In the genomic region with DNA sequence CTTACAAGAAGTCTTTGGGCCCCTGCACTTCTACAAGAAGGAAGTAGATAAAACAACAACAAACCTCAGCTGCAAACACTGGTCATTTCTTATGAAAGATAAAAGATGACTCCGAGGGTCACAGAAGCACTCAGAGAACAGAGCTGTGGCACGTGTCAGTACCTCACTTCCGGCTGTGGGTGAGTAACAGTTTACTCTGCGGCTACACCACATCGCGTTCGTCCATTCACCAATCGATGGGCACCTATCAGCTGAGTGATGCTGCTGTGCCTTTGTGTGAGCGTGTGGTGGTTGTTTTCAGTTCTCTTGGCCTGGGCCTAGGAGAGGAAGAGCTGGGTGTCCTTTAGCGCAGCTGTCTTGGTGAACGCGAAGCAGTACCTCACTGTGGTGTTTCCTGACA, we compare ENCODE assay signal across 1 cellular context.
TF ChIP-seq lines count a peak whose summit lies in the region.

No MANE protein-coding gene starts in this region.

TF ChIP-seq in K562, 482 proteins besides CTCF, POLR2A, EP300 and RAD21 (continued from another document and continues in another):
- TF ChIP-seq CBX1 (IDR thresholded peaks at IDR 0.05; ENCODE audit: low read depth), result no peak
- TF ChIP-seq RNF2 (IDR thresholded peaks at IDR 0.05), result 0 out of 2 replicates have a peak, but pooled peaks have one; percentile 23
- no peak for TF ChIP-seq ZC3H8 (IDR thresholded peaks at IDR 0.05)
- no peak for TF ChIP-seq CC2D1A (IDR thresholded peaks at IDR 0.05)
- 0 out of 2 replicates have a peak, but pooled peaks have one; percentile 18 for TF ChIP-seq ARID1B (IDR thresholded peaks at IDR 0.05)
- TF ChIP-seq, protein P1, sequence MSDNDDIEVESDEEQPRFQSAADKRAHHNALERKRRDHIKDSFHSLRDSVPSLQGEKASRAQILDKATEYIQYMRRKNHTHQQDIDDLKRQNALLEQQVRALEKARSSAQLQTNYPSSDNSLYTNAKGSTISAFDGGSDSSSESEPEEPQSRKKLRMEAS (CRISPR knock-in tag; IDR thresholded peaks at IDR 0.05), result 0 out of 2 replicates have a peak, but pooled peaks have one; percentile 25
- TF ChIP-seq, protein P2, sequence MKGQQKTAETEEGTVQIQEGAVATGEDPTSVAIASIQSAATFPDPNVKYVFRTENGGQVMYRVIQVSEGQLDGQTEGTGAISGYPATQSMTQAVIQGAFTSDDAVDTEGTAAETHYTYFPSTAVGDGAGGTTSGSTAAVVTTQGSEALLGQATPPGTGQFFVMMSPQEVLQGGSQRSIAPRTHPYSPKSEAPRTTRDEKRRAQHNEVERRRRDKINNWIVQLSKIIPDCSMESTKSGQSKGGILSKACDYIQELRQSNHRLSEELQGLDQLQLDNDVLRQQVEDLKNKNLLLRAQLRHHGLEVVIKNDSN (CRISPR knock-in tag; IDR thresholded peaks at IDR 0.05), result 0 out of 2 replicates have a peak, but pooled peaks have one; percentile 41
- TF ChIP-seq TBL1XR1 (IDR thresholded peaks at IDR 0.05; ENCODE audit: low read length in 2 of 2), result no peak
- TF ChIP-seq ZNF696 (CRISPR knock-in tag; conservative IDR thresholded peaks at IDR 0.05), result no peak
- no peak for TF ChIP-seq HMGN3 (IDR thresholded peaks at IDR 0.05; ENCODE audit: borderline replicate concordance, extremely low read depth, insufficient read length, low read depth, low read length)
- no peak for TF ChIP-seq MCM2 (IDR thresholded peaks at IDR 0.05; ENCODE audit: low read depth)
- TF ChIP-seq, protein P3, sequence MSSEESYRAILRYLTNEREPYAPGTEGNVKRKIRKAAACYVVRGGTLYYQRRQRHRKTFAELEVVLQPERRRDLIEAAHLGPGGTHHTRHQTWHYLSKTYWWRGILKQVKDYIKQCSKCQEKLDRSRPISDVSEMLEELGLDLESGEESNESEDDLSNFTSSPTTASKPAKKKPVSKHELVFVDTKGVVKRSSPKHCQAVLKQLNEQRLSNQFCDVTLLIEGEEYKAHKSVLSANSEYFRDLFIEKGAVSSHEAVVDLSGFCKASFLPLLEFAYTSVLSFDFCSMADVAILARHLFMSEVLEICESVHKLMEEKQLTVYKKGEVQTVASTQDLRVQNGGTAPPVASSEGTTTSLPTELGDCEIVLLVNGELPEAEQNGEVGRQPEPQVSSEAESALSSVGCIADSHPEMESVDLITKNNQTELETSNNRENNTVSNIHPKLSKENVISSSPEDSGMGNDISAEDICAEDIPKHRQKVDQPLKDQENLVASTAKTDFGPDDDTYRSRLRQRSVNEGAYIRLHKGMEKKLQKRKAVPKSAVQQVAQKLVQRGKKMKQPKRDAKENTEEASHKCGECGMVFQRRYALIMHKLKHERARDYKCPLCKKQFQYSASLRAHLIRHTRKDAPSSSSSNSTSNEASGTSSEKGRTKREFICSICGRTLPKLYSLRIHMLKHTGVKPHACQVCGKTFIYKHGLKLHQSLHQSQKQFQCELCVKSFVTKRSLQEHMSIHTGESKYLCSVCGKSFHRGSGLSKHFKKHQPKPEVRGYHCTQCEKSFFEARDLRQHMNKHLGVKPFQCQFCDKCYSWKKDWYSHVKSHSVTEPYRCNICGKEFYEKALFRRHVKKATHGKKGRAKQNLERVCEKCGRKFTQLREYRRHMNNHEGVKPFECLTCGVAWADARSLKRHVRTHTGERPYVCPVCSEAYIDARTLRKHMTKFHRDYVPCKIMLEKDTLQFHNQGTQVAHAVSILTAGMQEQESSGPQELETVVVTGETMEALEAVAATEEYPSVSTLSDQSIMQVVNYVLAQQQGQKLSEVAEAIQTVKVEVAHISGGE (CRISPR knock-in tag; IDR thresholded peaks at IDR 0.05), result no peak
- no peak for TF ChIP-seq SRSF3 (IDR thresholded peaks at IDR 0.05; ENCODE audit: insufficient read depth, low read length)
- no peak for TF ChIP-seq EWSR1 (IDR thresholded peaks at IDR 0.05; ENCODE audit: borderline replicate concordance, low read depth, partially characterized antibody)
- peak; percentile 90 for TF ChIP-seq L3MBTL2 (IDR thresholded peaks at IDR 0.05)
- TF ChIP-seq BHLHE40 (IDR thresholded peaks at IDR 0.05; ENCODE audit: low read length), result peak; percentile 82
- peak; percentile 11; the same call in 1 of the 2 replicates for TF ChIP-seq ESRRA (IDR thresholded peaks at IDR 0.05; ENCODE audit: borderline replicate concordance, low read depth)
- no peak for TF ChIP-seq CCNT2 (IDR thresholded peaks at IDR 0.05; ENCODE audit: borderline replicate concordance, extremely low read depth, insufficient read length, low read depth, low read length)
- no peak for TF ChIP-seq ETV6 (IDR thresholded peaks at IDR 0.05; ENCODE audit: borderline replicate concordance in 1 of 2, low read depth in 2 of 2, low read length in 1 of 2)
- TF ChIP-seq ETV6 (CRISPR knock-in tag; IDR thresholded peaks at IDR 0.05; ENCODE audit: borderline replicate concordance), result no peak
- TF ChIP-seq ZNF347 (CRISPR knock-in tag; IDR thresholded peaks at IDR 0.05; ENCODE audit: low read depth), result no peak
- TF ChIP-seq MXI1 (IDR thresholded peaks at IDR 0.05; ENCODE audit: low read depth, low read length), result no peak
- no peak for TF ChIP-seq MBD2 (IDR thresholded peaks at IDR 0.05; ENCODE audit: borderline replicate concordance, low read depth)
- TF ChIP-seq EHMT2 (IDR thresholded peaks at IDR 0.05), result no peak
- no peak for TF ChIP-seq SMARCA5 (IDR thresholded peaks at IDR 0.05)
- TF ChIP-seq POLR3A (IDR thresholded peaks at IDR 0.05; ENCODE audit: borderline replicate concordance, extremely low read depth, insufficient read depth, insufficient read length), result no peak
- TF ChIP-seq, protein P4, sequence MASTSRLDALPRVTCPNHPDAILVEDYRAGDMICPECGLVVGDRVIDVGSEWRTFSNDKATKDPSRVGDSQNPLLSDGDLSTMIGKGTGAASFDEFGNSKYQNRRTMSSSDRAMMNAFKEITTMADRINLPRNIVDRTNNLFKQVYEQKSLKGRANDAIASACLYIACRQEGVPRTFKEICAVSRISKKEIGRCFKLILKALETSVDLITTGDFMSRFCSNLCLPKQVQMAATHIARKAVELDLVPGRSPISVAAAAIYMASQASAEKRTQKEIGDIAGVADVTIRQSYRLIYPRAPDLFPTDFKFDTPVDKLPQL (IDR thresholded peaks at IDR 0.05; ENCODE audit: extremely low read depth, insufficient read length), result no peak
- TF ChIP-seq, protein P5, sequence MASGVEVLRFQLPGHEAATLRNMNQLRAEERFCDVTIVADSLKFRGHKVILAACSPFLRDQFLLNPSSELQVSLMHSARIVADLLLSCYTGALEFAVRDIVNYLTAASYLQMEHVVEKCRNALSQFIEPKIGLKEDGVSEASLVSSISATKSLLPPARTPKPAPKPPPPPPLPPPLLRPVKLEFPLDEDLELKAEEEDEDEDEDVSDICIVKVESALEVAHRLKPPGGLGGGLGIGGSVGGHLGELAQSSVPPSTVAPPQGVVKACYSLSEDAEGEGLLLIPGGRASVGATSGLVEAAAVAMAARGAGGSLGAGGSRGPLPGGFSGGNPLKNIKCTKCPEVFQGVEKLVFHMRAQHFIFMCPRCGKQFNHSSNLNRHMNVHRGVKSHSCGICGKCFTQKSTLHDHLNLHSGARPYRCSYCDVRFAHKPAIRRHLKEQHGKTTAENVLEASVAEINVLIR (CRISPR knock-in tag; IDR thresholded peaks at IDR 0.05), result no peak
- TF ChIP-seq, protein P6, sequence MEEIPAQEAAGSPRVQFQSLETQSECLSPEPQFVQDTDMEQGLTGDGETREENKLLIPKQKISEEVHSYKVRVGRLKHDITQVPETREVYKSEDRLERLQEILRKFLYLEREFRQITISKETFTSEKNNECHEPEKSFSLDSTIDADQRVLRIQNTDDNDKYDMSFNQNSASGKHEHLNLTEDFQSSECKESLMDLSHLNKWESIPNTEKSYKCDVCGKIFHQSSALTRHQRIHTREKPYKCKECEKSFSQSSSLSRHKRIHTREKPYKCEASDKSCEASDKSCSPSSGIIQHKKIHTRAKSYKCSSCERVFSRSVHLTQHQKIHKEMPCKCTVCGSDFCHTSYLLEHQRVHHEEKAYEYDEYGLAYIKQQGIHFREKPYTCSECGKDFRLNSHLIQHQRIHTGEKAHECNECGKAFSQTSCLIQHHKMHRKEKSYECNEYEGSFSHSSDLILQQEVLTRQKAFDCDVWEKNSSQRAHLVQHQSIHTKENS (CRISPR knock-in tag; IDR thresholded peaks at IDR 0.05), result no peak
- no peak for TF ChIP-seq SETDB1 (IDR thresholded peaks at IDR 0.05; ENCODE audit: low read length)
- TF ChIP-seq FOXA1 (IDR thresholded peaks at IDR 0.05; ENCODE audit: borderline replicate concordance), result no peak
- TF ChIP-seq, protein P7, sequence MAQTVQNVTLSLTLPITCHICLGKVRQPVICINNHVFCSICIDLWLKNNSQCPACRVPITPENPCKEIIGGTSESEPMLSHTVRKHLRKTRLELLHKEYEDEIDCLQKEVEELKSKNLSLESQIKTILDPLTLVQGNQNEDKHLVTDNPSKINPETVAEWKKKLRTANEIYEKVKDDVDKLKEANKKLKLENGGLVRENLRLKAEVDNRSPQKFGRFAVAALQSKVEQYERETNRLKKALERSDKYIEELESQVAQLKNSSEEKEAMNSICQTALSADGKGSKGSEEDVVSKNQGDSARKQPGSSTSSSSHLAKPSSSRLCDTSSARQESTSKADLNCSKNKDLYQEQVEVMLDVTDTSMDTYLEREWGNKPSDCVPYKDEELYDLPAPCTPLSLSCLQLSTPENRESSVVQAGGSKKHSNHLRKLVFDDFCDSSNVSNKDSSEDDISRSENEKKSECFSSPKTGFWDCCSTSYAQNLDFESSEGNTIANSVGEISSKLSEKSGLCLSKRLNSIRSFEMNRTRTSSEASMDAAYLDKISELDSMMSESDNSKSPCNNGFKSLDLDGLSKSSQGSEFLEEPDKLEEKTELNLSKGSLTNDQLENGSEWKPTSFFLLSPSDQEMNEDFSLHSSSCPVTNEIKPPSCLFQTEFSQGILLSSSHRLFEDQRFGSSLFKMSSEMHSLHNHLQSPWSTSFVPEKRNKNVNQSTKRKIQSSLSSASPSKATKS (CRISPR knock-in tag; IDR thresholded peaks at IDR 0.05), result no peak
- TF ChIP-seq HDGF (IDR thresholded peaks at IDR 0.05), result no peak
- TF ChIP-seq, protein P8, sequence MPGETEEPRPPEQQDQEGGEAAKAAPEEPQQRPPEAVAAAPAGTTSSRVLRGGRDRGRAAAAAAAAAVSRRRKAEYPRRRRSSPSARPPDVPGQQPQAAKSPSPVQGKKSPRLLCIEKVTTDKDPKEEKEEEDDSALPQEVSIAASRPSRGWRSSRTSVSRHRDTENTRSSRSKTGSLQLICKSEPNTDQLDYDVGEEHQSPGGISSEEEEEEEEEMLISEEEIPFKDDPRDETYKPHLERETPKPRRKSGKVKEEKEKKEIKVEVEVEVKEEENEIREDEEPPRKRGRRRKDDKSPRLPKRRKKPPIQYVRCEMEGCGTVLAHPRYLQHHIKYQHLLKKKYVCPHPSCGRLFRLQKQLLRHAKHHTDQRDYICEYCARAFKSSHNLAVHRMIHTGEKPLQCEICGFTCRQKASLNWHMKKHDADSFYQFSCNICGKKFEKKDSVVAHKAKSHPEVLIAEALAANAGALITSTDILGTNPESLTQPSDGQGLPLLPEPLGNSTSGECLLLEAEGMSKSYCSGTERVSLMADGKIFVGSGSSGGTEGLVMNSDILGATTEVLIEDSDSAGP (CRISPR knock-in tag; IDR thresholded peaks at IDR 0.05), result no peak
- TF ChIP-seq, protein P9, sequence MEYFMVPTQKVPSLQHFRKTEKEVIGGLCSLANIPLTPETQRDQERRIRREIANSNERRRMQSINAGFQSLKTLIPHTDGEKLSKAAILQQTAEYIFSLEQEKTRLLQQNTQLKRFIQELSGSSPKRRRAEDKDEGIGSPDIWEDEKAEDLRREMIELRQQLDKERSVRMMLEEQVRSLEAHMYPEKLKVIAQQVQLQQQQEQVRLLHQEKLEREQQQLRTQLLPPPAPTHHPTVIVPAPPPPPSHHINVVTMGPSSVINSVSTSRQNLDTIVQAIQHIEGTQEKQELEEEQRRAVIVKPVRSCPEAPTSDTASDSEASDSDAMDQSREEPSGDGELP (CRISPR knock-in tag; IDR thresholded peaks at IDR 0.05; ENCODE audit: borderline replicate concordance), result peak; percentile 49; the same call in 1 of the 2 replicates
- no peak for TF ChIP-seq ZNF77 (CRISPR knock-in tag; IDR thresholded peaks at IDR 0.05)
- TF ChIP-seq, protein P10, sequence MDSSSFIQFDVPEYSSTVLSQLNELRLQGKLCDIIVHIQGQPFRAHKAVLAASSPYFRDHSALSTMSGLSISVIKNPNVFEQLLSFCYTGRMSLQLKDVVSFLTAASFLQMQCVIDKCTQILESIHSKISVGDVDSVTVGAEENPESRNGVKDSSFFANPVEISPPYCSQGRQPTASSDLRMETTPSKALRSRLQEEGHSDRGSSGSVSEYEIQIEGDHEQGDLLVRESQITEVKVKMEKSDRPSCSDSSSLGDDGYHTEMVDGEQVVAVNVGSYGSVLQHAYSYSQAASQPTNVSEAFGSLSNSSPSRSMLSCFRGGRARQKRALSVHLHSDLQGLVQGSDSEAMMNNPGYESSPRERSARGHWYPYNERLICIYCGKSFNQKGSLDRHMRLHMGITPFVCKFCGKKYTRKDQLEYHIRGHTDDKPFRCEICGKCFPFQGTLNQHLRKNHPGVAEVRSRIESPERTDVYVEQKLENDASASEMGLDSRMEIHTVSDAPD (CRISPR knock-in tag; IDR thresholded peaks at IDR 0.05), result no peak
- TF ChIP-seq NCOR1 (IDR thresholded peaks at IDR 0.05), result no peak
- TF ChIP-seq CHCHD3 (CRISPR knock-in tag; IDR thresholded peaks at IDR 0.05), result no peak
- no peak for TF ChIP-seq ZFPM2 (CRISPR knock-in tag; IDR thresholded peaks at IDR 0.05)
- no peak for TF ChIP-seq MAFF (IDR thresholded peaks at IDR 0.05; ENCODE audit: low read length)
- TF ChIP-seq, protein P11, sequence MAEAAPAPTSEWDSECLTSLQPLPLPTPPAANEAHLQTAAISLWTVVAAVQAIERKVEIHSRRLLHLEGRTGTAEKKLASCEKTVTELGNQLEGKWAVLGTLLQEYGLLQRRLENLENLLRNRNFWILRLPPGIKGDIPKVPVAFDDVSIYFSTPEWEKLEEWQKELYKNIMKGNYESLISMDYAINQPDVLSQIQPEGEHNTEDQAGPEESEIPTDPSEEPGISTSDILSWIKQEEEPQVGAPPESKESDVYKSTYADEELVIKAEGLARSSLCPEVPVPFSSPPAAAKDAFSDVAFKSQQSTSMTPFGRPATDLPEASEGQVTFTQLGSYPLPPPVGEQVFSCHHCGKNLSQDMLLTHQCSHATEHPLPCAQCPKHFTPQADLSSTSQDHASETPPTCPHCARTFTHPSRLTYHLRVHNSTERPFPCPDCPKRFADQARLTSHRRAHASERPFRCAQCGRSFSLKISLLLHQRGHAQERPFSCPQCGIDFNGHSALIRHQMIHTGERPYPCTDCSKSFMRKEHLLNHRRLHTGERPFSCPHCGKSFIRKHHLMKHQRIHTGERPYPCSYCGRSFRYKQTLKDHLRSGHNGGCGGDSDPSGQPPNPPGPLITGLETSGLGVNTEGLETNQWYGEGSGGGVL (CRISPR knock-in tag; IDR thresholded peaks at IDR 0.05), result no peak
- TF ChIP-seq HEY1 (CRISPR knock-in tag; IDR thresholded peaks at IDR 0.05; ENCODE audit: borderline replicate concordance), result no peak
- no peak for TF ChIP-seq RBFOX2 (IDR thresholded peaks at IDR 0.05; ENCODE audit: low read depth, low read length)
- TF ChIP-seq, protein P12, sequence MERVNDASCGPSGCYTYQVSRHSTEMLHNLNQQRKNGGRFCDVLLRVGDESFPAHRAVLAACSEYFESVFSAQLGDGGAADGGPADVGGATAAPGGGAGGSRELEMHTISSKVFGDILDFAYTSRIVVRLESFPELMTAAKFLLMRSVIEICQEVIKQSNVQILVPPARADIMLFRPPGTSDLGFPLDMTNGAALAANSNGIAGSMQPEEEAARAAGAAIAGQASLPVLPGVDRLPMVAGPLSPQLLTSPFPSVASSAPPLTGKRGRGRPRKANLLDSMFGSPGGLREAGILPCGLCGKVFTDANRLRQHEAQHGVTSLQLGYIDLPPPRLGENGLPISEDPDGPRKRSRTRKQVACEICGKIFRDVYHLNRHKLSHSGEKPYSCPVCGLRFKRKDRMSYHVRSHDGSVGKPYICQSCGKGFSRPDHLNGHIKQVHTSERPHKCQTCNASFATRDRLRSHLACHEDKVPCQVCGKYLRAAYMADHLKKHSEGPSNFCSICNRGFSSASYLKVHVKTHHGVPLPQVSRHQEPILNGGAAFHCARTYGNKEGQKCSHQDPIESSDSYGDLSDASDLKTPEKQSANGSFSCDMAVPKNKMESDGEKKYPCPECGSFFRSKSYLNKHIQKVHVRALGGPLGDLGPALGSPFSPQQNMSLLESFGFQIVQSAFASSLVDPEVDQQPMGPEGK (CRISPR knock-in tag; IDR thresholded peaks at IDR 0.05; ENCODE audit: borderline replicate concordance), result no peak
